Comparison of ENCODE assay signal across 27 cellular contexts in the genomic region with DNA sequence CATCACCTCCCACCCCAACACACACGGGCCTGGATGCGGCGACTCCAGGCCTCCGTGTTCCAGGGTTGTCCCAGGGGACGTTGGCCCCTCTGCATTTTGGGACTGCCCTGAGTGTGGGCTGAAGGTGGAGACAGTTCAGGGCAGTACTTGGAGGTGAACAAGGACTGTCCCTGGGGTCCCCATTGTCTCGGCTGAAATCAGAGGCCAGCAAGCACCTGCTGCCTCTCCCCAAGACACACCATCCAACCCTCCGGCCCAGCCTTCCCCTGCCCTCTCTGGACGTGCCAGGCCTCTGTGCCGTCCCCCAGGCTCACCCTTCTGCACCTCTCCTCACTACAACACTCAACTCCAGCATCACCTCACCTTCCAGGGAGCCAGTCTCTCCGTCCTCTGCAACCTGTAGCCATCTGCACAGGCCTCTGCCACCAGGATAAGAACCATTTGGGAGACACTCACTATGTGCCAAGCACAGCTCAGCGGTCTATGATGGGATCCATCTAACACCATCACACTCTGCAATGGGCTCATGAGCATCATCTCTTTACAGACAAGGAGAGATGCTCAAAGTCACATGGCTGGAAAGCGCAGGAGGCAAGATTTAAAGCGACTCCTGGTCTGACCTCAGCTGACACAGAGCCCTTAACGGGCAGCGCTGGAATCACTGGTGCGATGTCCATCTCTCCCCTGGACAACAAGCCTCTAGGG.
A peak's percentile ranks its signal among the peaks of the same experiment; 100 is the strongest.
DNase-seq lines count a peak whose midpoint lies in the region; FAIRE-seq and TF ChIP-seq lines count a peak whose summit lies in the region.
"Had no signal": no experiment of that assay in that cellular context is flagged by ENCODE, and none has a peak within 500 bp of the region (broad histone marks: within the 10 kb centered on the region; RNA-seq: fewer than 3 reads in every experiment).

No MANE protein-coding gene starts in this region.

- H2BK5ac ChIP-seq in H9 (ENCODE audit: insufficient read length, low read length) = no peak overlapping the region
- H2BK5ac ChIP-seq in neuronal stem cell (ENCODE audit: low read length) = no peak overlapping the region

- H3K27me3 Mint-ChIP-seq in Caco-2 (ENCODE audit: insufficient read depth, unreplicated experiment) = peaks cover 2% of the 10 kb centered on the region
- no peaks in the 10 kb centered on the region; the same call in none of the 2 replicates for H3K27me3 Mint-ChIP-seq in H9 (ENCODE audit: low read depth)

- H2AK5ac ChIP-seq in H9 (ENCODE audit: insufficient read length, low read length) = no peak overlapping the region
- peak overlapping the region; percentile 64 for H2AK5ac ChIP-seq in neuronal stem cell (ENCODE audit: low read depth, low read length)

- no peak overlapping the region for H2BK20ac ChIP-seq in H9 (ENCODE audit: low read depth, low read length, poor library complexity, severe bottlenecking)

- POLR2A ChIA-PET in Caco-2 (lab: Charles Lee) = interaction anchor here (1.0 kb wide), 1 partner anchor 52 kb away, joined by 3 read pairs; no protein-coding TSS in a partner anchor

- H3K9me3 Mint-ChIP-seq in Caco-2 (ENCODE audit: unreplicated experiment) = peaks cover 11% of the 10 kb centered on the region
- H3K9me3 Mint-ChIP-seq in H9 = peaks cover 7 to 9% of the 10 kb centered on the region in 2 experiments
- H3K9me3 Mint-ChIP-seq: activated T-cell treated with anti-CD3 and anti-CD28 coated beads, Interleukin-2, amount 50 U/mL, for 24 hours; stimulated activated naive CD8-positive, alpha-beta T cell treated with anti-CD3 and anti-CD28 coated beads, Interleukin-15, Interleukin-2, amounts not matched to agents 100 ng/mL and 50 ng/mL, for 24 hours had no signal

- H3K27me3 ChIP-seq in Caco-2 (replicated peaks; ENCODE audit: control insufficient read depth, insufficient read depth, low read length) = no peaks in the 10 kb centered on the region
- no peaks in the 10 kb centered on the region for H3K27me3 ChIP-seq in H9 (ENCODE audit: insufficient read depth, low read length)
- H3K27me3 ChIP-seq in bronchial epithelial cell (ENCODE audit: control insufficient read depth, insufficient read depth, low read length) = peaks cover 8% of the 10 kb centered on the region
- H3K27me3 ChIP-seq in neuronal stem cell (ENCODE audit: control insufficient read depth in 3 of 3, insufficient read depth in 3 of 3, low read depth in 1 of 3, low read length in 3 of 3) = peaks cover 0 to 29% (median 0%) of the 10 kb centered on the region in 3 experiments
- H3K27me3 ChIP-seq in right atrium auricular region = no peaks in the 10 kb centered on the region
- H3K27me3 ChIP-seq: colonic mucosa, thyroid gland had no signal

- peak overlapping the region; percentile 50 for H3K4me3 Mint-ChIP-seq in Caco-2 (ENCODE audit: unreplicated experiment)
- no peak overlapping the region for H3K4me3 Mint-ChIP-seq in H9
- H3K4me3 Mint-ChIP-seq: activated naive CD8-positive, alpha-beta T cell treated with anti-CD3 and anti-CD28 coated beads, Interleukin-2, amount 50 U/mL, for 24 hours; activated T-cell treated with anti-CD3 and anti-CD28 coated beads, Interleukin-2, amount 50 U/mL, for 24 hours; CD8-positive, alpha-beta T cell; effector memory CD8-positive, alpha-beta T cell; naive thymus-derived CD4-positive, alpha-beta T cell; stimulated activated naive CD8-positive, alpha-beta T cell treated with anti-CD3 and anti-CD28 coated beads, Interleukin-15, Interleukin-2, amounts not matched to agents 100 ng/mL and 50 ng/mL, for 24 hours; T-helper 1 cell treated with Interleukin-12 subunit alpha and Interleukin-12 subunit beta and Interleukin-4 antibody, amounts not matched to agents 30 μg/mL and 1 μg/mL, for 36 hours had no signal

- peaks cover 14% of the 10 kb centered on the region for H3K4me1 Mint-ChIP-seq in Caco-2 (ENCODE audit: low read depth, unreplicated experiment)
- peaks cover 0 to 10% of the 10 kb centered on the region in 2 experiments; a peak in 1 of 4 replicates for H3K4me1 Mint-ChIP-seq in H9

- BruUV-seq in Caco-2 (replicated peaks; lab: Mats Ljungman, UMichigan) = no TSS peak

- no peak overlapping the region for H4K5ac ChIP-seq in H9 (ENCODE audit: insufficient read length, low read depth, low read length)

- FAIRE-seq in bronchial epithelial cell (lab: Jason Lieb, UNC) = peak; percentile 40
- FAIRE-seq: frontal cortex, H1 had no signal

- H3K9ac ChIP-seq in H9 (ENCODE audit: extremely low read depth, insufficient read length, low read length) (no peak overlapping the region), neuronal stem cell (ENCODE audit: low read depth, low read length, poor library complexity) (peak overlapping the region; percentile 24)
- H3K9ac ChIP-seq: parathyroid adenoma had no signal

- H3K36me3 Mint-ChIP-seq in Caco-2 (ENCODE audit: insufficient read depth, unreplicated experiment) (no peaks in the 10 kb centered on the region), H9 (ENCODE audit: insufficient read depth in 1 of 3, low read depth in 3 of 3) (peaks cover 0 to 9% (median 0%) of the 10 kb centered on the region in 3 experiments; a peak in 4 of 7 replicates)
- H3K36me3 Mint-ChIP-seq: CD8-positive, alpha-beta T cell had no signal

- no peak overlapping the region for H2AFZ ChIP-seq in H9 (ENCODE audit: low read length)
- H2AFZ ChIP-seq in neuronal stem cell (ENCODE audit: low read length) = peak overlapping the region; percentile 62
- H2AFZ ChIP-seq: parathyroid adenoma had no signal

- CTCF ChIA-PET in Caco-2 (lab: Charles Lee) = interaction anchor here (0.7 to 3.2 kb wide), 10 partner anchors 9 to 168 kb away, joined by 3 to 56 read pairs (median 4); partner anchors contain the start of gene MGAT5B

- H3T11ph ChIP-seq in H9 (ENCODE audit: low read length) = no peak overlapping the region

- H3K27ac Mint-ChIP-seq in Caco-2 (ENCODE audit: unreplicated experiment) (no peak overlapping the region), H9 (peak overlapping the region; percentile 15 to 42 (median 16); a peak in 3 of 7 replicates)
- H3K27ac Mint-ChIP-seq: activated naive CD8-positive, alpha-beta T cell treated with anti-CD3 and anti-CD28 coated beads, Interleukin-2, amount 50 U/mL, for 24 hours; activated T-cell treated with anti-CD3 and anti-CD28 coated beads, Interleukin-2, amount 50 U/mL, for 24 hours; CD8-positive, alpha-beta T cell; effector memory CD8-positive, alpha-beta T cell; naive thymus-derived CD4-positive, alpha-beta T cell; stimulated activated naive CD8-positive, alpha-beta T cell treated with anti-CD3 and anti-CD28 coated beads, Interleukin-15, Interleukin-2, amounts not matched to agents 100 ng/mL and 50 ng/mL, for 24 hours; T-helper 1 cell treated with Interleukin-12 subunit alpha and Interleukin-12 subunit beta and Interleukin-4 antibody, amounts not matched to agents 30 μg/mL and 1 μg/mL, for 36 hours had no signal

- H3K4ac ChIP-seq in H9 (ENCODE audit: low read depth, low read length) (no peak overlapping the region), neuronal stem cell (ENCODE audit: low read length) (no peak overlapping the region)

- intact Hi-C loops in Caco-2 (cut with micrococcal nuclease; ENCODE audit: unreplicated experiment) (loop anchor here (2.0 kb wide), 1 partner anchor 21 kb away; no protein-coding TSS in a partner anchor), posterior vena cava (cut with DNase I) (no loop called here)

- no peak for TF ChIP-seq CTCF in Caco-2 (IDR thresholded peaks at IDR 0.05; ENCODE audit: insufficient read depth in 1 of 2, low read depth in 1 of 2, low read length in 1 of 2, severe bottlenecking in 1 of 2, unreplicated experiment in 1 of 2)
- TF ChIP-seq CTCF in H9 (conservative IDR thresholded peaks at IDR 0.05) = no peak
- no peak for TF ChIP-seq CTCF in bronchial epithelial cell (IDR thresholded peaks at IDR 0.05; ENCODE audit: insufficient read depth, low read length, severe bottlenecking)
- no peak for TF ChIP-seq CTCF in right atrium auricular region (IDR thresholded peaks at IDR 0.05)

- H3K36me3 ChIP-seq in Caco-2 (ENCODE audit: control insufficient read depth, insufficient read depth, low read length) (no peaks in the 10 kb centered on the region), bronchial epithelial cell (ENCODE audit: control insufficient read depth, insufficient read depth, low read length) (no peaks in the 10 kb centered on the region), neuronal stem cell (replicated peaks in 1 of 2; ENCODE audit: control insufficient read depth in 2 of 2, insufficient read depth in 2 of 2, low read length in 2 of 2) (no peaks in the 10 kb centered on the region), right atrium auricular region (no peaks in the 10 kb centered on the region)
- H3K36me3 ChIP-seq: colonic mucosa, esophagus squamous epithelium, left ventricle myocardium inferior, thyroid gland had no signal

- H2BK120ac ChIP-seq in H9 (ENCODE audit: low read depth, low read length, poor library complexity, severe bottlenecking) = no peak overlapping the region
- H2BK120ac ChIP-seq in neuronal stem cell (ENCODE audit: low read depth, low read length) = peak overlapping the region; percentile 24

- H3K14ac ChIP-seq in H9 (ENCODE audit: insufficient read depth, low read length) = no peak overlapping the region
- H3K14ac ChIP-seq in neuronal stem cell (ENCODE audit: low read length) = peak overlapping the region; percentile 25

- H3K23me2 ChIP-seq in H9 (ENCODE audit: insufficient read length, low read depth, low read length, poor library complexity, severe bottlenecking) = no peaks in the 10 kb centered on the region

- H2BK12ac ChIP-seq in H9 (ENCODE audit: insufficient read length, low read depth, low read length) (no peak overlapping the region), neuronal stem cell (ENCODE audit: low read length) (no peak overlapping the region)

- DNase-seq in Caco-2 (no peak), H9 (no peak), bronchial epithelial cell (ENCODE audit: low read depth) (no peak), neuronal stem cell (ENCODE audit: low spot score) (no peak), posterior vena cava (ENCODE audit: low spot score) (no peak), right atrium auricular region (ENCODE audit: low spot score) (no peak), NCI-H187 (lab: John Stamatoyannopoulos, UW) (no peak)
- DNase-seq: activated CD8-positive, alpha-beta memory T cell treated with anti-CD3 and anti-CD28 coated beads for 24 hours; activated gamma-delta T cell treated with Interleukin-2 at 50 U/mL for 16 hours; activated naive CD8-positive, alpha-beta T cell treated with anti-CD3 and anti-CD28 coated beads, Interleukin-2, amount 50 U/mL, for 24 hours; activated T-cell treated with anti-CD3 and anti-CD28 coated beads, Interleukin-2, amount 50 U/mL, for 24 hours; CD8-positive, alpha-beta T cell; colonic mucosa; DMS79 treated with DMSO at 0.1 percent for 48 hours; effector memory CD8-positive, alpha-beta T cell; esophagus squamous epithelium; naive thymus-derived CD4-positive, alpha-beta T cell; NCI-H1105; stimulated activated CD4-positive, alpha-beta T cell treated with anti-CD3 and anti-CD28 coated beads, Interleukin-4, amount 100 ng/mL, for 4 hours had no signal

- no peaks in the 10 kb centered on the region for H4K20me1 ChIP-seq in H9 (ENCODE audit: control insufficient read depth, insufficient read depth, insufficient read length)

- H4K8ac ChIP-seq in H9 (replicated peaks; ENCODE audit: insufficient read length, low read depth, low read length) (no peak overlapping the region), neuronal stem cell (ENCODE audit: low read depth, low read length) (no peak overlapping the region)

- H2BK15ac ChIP-seq in H9 (ENCODE audit: low read depth, low read length) (no peak overlapping the region), neuronal stem cell (ENCODE audit: low read length) (no peak overlapping the region)

- H3K79me1 ChIP-seq in H9 (ENCODE audit: insufficient read depth, low read depth, low read length, poor library complexity, severe bottlenecking) (no peaks in the 10 kb centered on the region), neuronal stem cell (ENCODE audit: low read depth, low read length) (no peaks in the 10 kb centered on the region)

- no peaks in the 10 kb centered on the region for H3K79me2 ChIP-seq in H9 (ENCODE audit: insufficient read depth, low read length)
- H3K79me2 ChIP-seq: parathyroid adenoma had no signal

- no CpG with 5 or more reads among the region's 16 CpGs for WGBS in H9 (ENCODE audit: extremely low coverage, insufficient read length, low lambda C conversion rate)
- no CpG with 5 or more reads among the region's 16 CpGs for WGBS in neuronal stem cell (ENCODE audit: extremely low coverage in 2 of 2, insufficient read length in 2 of 2, insufficient replicate concordance in 1 of 2), 2 donors

- no peaks in the 10 kb centered on the region for H3K4me1 ChIP-seq in Caco-2
- H3K4me1 ChIP-seq in H9 (ENCODE audit: insufficient read depth, low read length) = no peaks in the 10 kb centered on the region
- H3K4me1 ChIP-seq in neuronal stem cell (ENCODE audit: control insufficient read depth in 2 of 2, insufficient read depth in 1 of 2, low read depth in 1 of 2, low read length in 2 of 2) = peaks cover 4 to 6% of the 10 kb centered on the region in 2 donors
- H3K4me1 ChIP-seq in right atrium auricular region = no peaks in the 10 kb centered on the region
- H3K4me1 ChIP-seq: colonic mucosa, parathyroid adenoma, thyroid gland had no signal

- H3K9me3 ChIP-seq in Caco-2 (peaks cover 6% of the 10 kb centered on the region; the same call in 1 of the 2 replicates), H9 (ENCODE audit: control insufficient read depth, low read depth, low read length) (no peaks in the 10 kb centered on the region), neuronal stem cell (replicated peaks in 1 of 2; ENCODE audit: control insufficient read depth in 2 of 2, insufficient read depth in 1 of 2, low read depth in 1 of 2, low read length in 2 of 2) (peaks cover 0 to 7% of the 10 kb centered on the region in 2 donors), right atrium auricular region (peaks cover 0 to 10% of the 10 kb centered on the region in 2 donors)
- H3K9me3 ChIP-seq: colonic mucosa, thyroid gland had no signal

- H4K91ac ChIP-seq in H9 (ENCODE audit: insufficient read length, low read depth, low read length) = no peak overlapping the region
- no peak overlapping the region for H4K91ac ChIP-seq in neuronal stem cell (ENCODE audit: low read depth, low read length, poor library complexity)

- no peak overlapping the region for H3K27ac ChIP-seq in H9 (ENCODE audit: insufficient read length, low read depth, low read length)
- H3K27ac ChIP-seq in neuronal stem cell (replicated peaks; ENCODE audit: low read length) = no peak overlapping the region
- H3K27ac ChIP-seq in right atrium auricular region = no peak overlapping the region
- H3K27ac ChIP-seq: colonic mucosa, esophagus squamous epithelium, left ventricle myocardium inferior, parathyroid adenoma, SK-N-MC, thyroid gland had no signal

- H3K56ac ChIP-seq in H9 (ENCODE audit: insufficient read length, low read depth, low read length) = no peak overlapping the region

- no peak overlapping the region for H3K18ac ChIP-seq in H9 (ENCODE audit: insufficient read length, low read depth, low read length)
- peak overlapping the region; percentile 66 for H3K18ac ChIP-seq in neuronal stem cell (ENCODE audit: low read length)

- H3K23ac ChIP-seq in H9 (ENCODE audit: insufficient read length, low read depth, low read length) (no peak overlapping the region), neuronal stem cell (ENCODE audit: low read depth, low read length, poor library complexity) (no peak overlapping the region)

- no peak overlapping the region for H3K4me3 ChIP-seq in Caco-2 (ENCODE audit: low read depth, low read length)
- no peak overlapping the region for H3K4me3 ChIP-seq in bronchial epithelial cell (ENCODE audit: low read depth, low read length)
- peak overlapping the region in 1 of 2 donors; percentile 36 for H3K4me3 ChIP-seq in neuronal stem cell (ENCODE audit: low read length in 2 of 2)
- H3K4me3 ChIP-seq in right atrium auricular region = no peak overlapping the region
- H3K4me3 ChIP-seq: colonic mucosa, esophagus squamous epithelium, SK-N-MC, thyroid gland had no signal

- H3K4me2 ChIP-seq in H9 (ENCODE audit: insufficient read depth, insufficient read length, low read length) (no peak overlapping the region), neuronal stem cell (ENCODE audit: insufficient read depth, low read length, poor library complexity, severe bottlenecking) (no peak overlapping the region)
